In genomic region chr1:39154553-39155361, GRCh38 we compare ENCODE assay signal across 9 cellular contexts. TPM values are rescaled to one million over a fixed set of nuclear protein-coding genes. Genes with fewer than 3 reads are reported as not detected.
DNase-seq lines count a peak whose midpoint lies in the region; ATAC-seq and TF ChIP-seq lines count a peak whose summit lies in the region.
"Had no signal": no experiment of that assay in that cellular context is flagged by ENCODE, and none has a peak within 500 bp of the region (broad histone marks: within the 10 kb centered on the region; RNA-seq: fewer than 3 reads in every experiment).

No MANE protein-coding gene starts in this region.

- TF ChIP-seq CTCF in endothelial cell (IDR thresholded peaks at IDR 0.05; ENCODE audit: unreplicated experiment): no peak

- H3K4me3 ChIP-seq in muscle layer of duodenum (ENCODE audit: low read depth in 1 of 2, low read length in 2 of 2): no peak overlapping the region

- H3K4me3 Mint-ChIP-seq in endothelial cell (ENCODE audit: unreplicated experiment): peak overlapping the region; percentile 67
- H3K4me3 Mint-ChIP-seq: activated CD4-positive, alpha-beta T cell treated with anti-CD3 and anti-CD28 coated beads, Interleukin-2, amount 10 ng/mL, durations not matched to agents 24 days and 14 days had no signal

- no peaks in the 10 kb centered on the region for H3K9me3 Mint-ChIP-seq in endothelial cell (ENCODE audit: unreplicated experiment)
- H3K9me3 Mint-ChIP-seq: activated CD4-positive, alpha-beta T cell treated with anti-CD3 and anti-CD28 coated beads, Interleukin-2, amount 10 ng/mL, durations not matched to agents 24 days and 14 days had no signal

- ATAC-seq in GM21825 (IDR thresholded peaks at IDR 0.05; ENCODE audit: unreplicated experiment): no peak

- peaks cover 6% of the 10 kb centered on the region for H3K27me3 Mint-ChIP-seq in endothelial cell (ENCODE audit: unreplicated experiment)

- H3K27ac Mint-ChIP-seq in endothelial cell (ENCODE audit: unreplicated experiment): peak overlapping the region; percentile 85
- H3K27ac Mint-ChIP-seq: activated CD4-positive, alpha-beta T cell treated with anti-CD3 and anti-CD28 coated beads, Interleukin-2, amount 10 ng/mL, durations not matched to agents 24 days and 14 days had no signal

- H3K27ac ChIP-seq in muscle layer of duodenum (ENCODE audit: low read length): peak overlapping the region; percentile 61

- H3K4me1 ChIP-seq in muscle layer of duodenum (ENCODE audit: control insufficient read depth in 1 of 2, insufficient read depth in 2 of 2, low read length in 2 of 2): peaks cover 19 to 55% of the 10 kb centered on the region in 2 donors

- H3K9me3 ChIP-seq in muscle layer of duodenum (ENCODE audit: control insufficient read depth in 1 of 2, low read length in 2 of 2): no peaks in the 10 kb centered on the region

- H3K27me3 ChIP-seq in muscle layer of duodenum (ENCODE audit: low read depth, low read length): no peaks in the 10 kb centered on the region

- no peaks in the 10 kb centered on the region for H3K36me3 ChIP-seq in muscle layer of duodenum (ENCODE audit: control insufficient read depth in 1 of 2, insufficient read depth in 2 of 2, low read length in 2 of 2)

- H3K36me3 Mint-ChIP-seq in endothelial cell (ENCODE audit: low read depth, unreplicated experiment): peaks cover 2% of the 10 kb centered on the region

- H3K4me1 Mint-ChIP-seq in endothelial cell (ENCODE audit: unreplicated experiment): peaks cover 77% of the 10 kb centered on the region

- DNase-seq in AG20443 (ENCODE audit: low spot score) (peak; percentile 83), NCI-H2107 treated with DMSO at 0.1 percent for 48 hours (lab: John Stamatoyannopoulos, UW; ENCODE audit: unreplicated experiment) (peak; percentile 99), endothelial cell (ENCODE audit: low spot score) (no peak), activated gamma-delta T cell treated with Interleukin-2 at 50 U/mL for 16 hours (no peak), RKO (ENCODE audit: low spot score) (no peak)
- no peak for DNase-seq in stimulated activated CD4-positive, alpha-beta T cell treated with anti-CD3 and anti-CD28 coated beads, Interleukin-4, amount 100 ng/mL, for 1 hour
- DNase-seq: activated CD4-positive, alpha-beta T cell treated with anti-CD3 and anti-CD28 coated beads, Interleukin-2, amount 10 ng/mL, durations not matched to agents 24 days and 14 days had no signal

RNA-seq across cellular contexts. Expression of gene MACF1, which starts 49.7 kb away (rescaled TPM):
- total RNA-seq in endothelial cell (ENCODE audit: unreplicated experiment): 511 TPM

Comparison
In these comparisons a context has a peak if more than half of its experiments do, and no peak if none do; other contexts are left out.
1. DNase-seq: peak in AG20443 (single experiment) and NCI-H2107 treated with DMSO at 0.1 percent for 48 hours (single experiment); none in endothelial cell (single experiment), stimulated activated CD4-positive, alpha-beta T cell treated with anti-CD3 and anti-CD28 coated beads, Interleukin-4, amount 100 ng/mL, for 1 hour (single experiment), activated gamma-delta T cell treated with Interleukin-2 at 50 U/mL for 16 hours (single experiment) and RKO (single experiment).